16 cellular contexts compared by ENCODE assay signal in genomic region chr1:80535446-80535845, GRCh38.
A peak's percentile ranks its signal among the peaks of the same experiment; 100 is the strongest.
DNase-seq lines count a peak whose midpoint lies in the region; ATAC-seq and TF ChIP-seq lines count a peak whose summit lies in the region.
"Had no signal": no experiment of that assay in that cellular context is flagged by ENCODE, and none has a peak within 500 bp of the region (broad histone marks: within the 10 kb centered on the region; RNA-seq: fewer than 3 reads in every experiment).

No MANE protein-coding gene starts in this region.

- peaks cover 3% of the 10 kb centered on the region for H3K9me3 Mint-ChIP-seq in activated naive CD8-positive, alpha-beta T cell treated with anti-CD3 and anti-CD28 coated beads, Interleukin-2, amount 50 U/mL, for 24 hours

- H3K4me1 ChIP-seq in A673 (ENCODE audit: insufficient read depth, low read length, poor library complexity, severe bottlenecking) (peaks cover 26% of the 10 kb centered on the region), HUES48 (ENCODE audit: control insufficient read depth, insufficient read depth, low read length) (peaks cover 53% of the 10 kb centered on the region)

- no peak overlapping the region for H3K27ac ChIP-seq in A673 (ENCODE audit: low read depth, low read length, poor library complexity, severe bottlenecking)
- peak overlapping the region; percentile 4 for H3K27ac ChIP-seq in HUES48 (ENCODE audit: low read depth, low read length)
- H3K27ac ChIP-seq: BLaER1 treated with 17β-estradiol and CSF1 and Interleukin-3, amounts not matched to agents 10 nM and 100 nM; SJCRH30 had no signal

- intact Hi-C loops in A673 (cut with micrococcal nuclease; ENCODE audit: unreplicated experiment): no loop called here

- CTCF ChIA-PET in A673 (lab: Charles Lee): no interaction called here

- no peaks in the 10 kb centered on the region for H3K4me1 Mint-ChIP-seq in activated naive CD8-positive, alpha-beta T cell treated with anti-CD3 and anti-CD28 coated beads, Interleukin-2, amount 50 U/mL, for 24 hours

- no peak overlapping the region for H3K27ac Mint-ChIP-seq in activated naive CD8-positive, alpha-beta T cell treated with anti-CD3 and anti-CD28 coated beads, Interleukin-2, amount 50 U/mL, for 24 hours

- ATAC-seq in activated naive CD8-positive, alpha-beta T cell treated with anti-CD3 and anti-CD28 coated beads, Interleukin-2, amount 50 U/mL, for 24 hours: no peak
- ATAC-seq in HG02678 (IDR thresholded peaks at IDR 0.05; ENCODE audit: unreplicated experiment): no peak

- TF ChIP-seq CTCF in A673 (conservative IDR thresholded peaks at IDR 0.05; ENCODE audit: low read depth, low read length) (no peak), epithelial cell of proximal tubule (conservative IDR thresholded peaks at IDR 0.05; ENCODE audit: low read depth, low read length) (no peak)

- H3K4me3 Mint-ChIP-seq in activated naive CD8-positive, alpha-beta T cell treated with anti-CD3 and anti-CD28 coated beads, Interleukin-2, amount 50 U/mL, for 24 hours: no peak overlapping the region

- POLR2A ChIA-PET in A673 (lab: Charles Lee; ENCODE audit: low non-redundant PET): no interaction called here

- H3K4me3 ChIP-seq in A673 (ENCODE audit: low read depth, low read length, poor library complexity, severe bottlenecking) (no peak overlapping the region), HUES48 (ENCODE audit: low read depth, low read length) (no peak overlapping the region), epithelial cell of proximal tubule (ENCODE audit: low read depth, low read length) (peak overlapping the region; percentile 76)
- H3K4me3 ChIP-seq: BLaER1 treated with 17β-estradiol and CSF1 and Interleukin-3, amounts not matched to agents 10 nM and 100 nM; SJCRH30 had no signal

- H3K27me3 ChIP-seq in A673 (replicated peaks; ENCODE audit: insufficient read depth, low read depth, low read length, poor library complexity) (no peaks in the 10 kb centered on the region), HUES48 (ENCODE audit: control insufficient read depth, insufficient read depth, low read length) (no peaks in the 10 kb centered on the region)
- H3K27me3 ChIP-seq: SJCRH30 had no signal

- no peaks in the 10 kb centered on the region for H3K36me3 ChIP-seq in A673 (ENCODE audit: insufficient read depth, low read length, poor library complexity, severe bottlenecking)
- H3K36me3 ChIP-seq in HUES48 (ENCODE audit: control insufficient read depth, insufficient read depth, low read length): no peaks in the 10 kb centered on the region
- H3K36me3 ChIP-seq: BLaER1 treated with 17β-estradiol and CSF1 and Interleukin-3, amounts not matched to agents 10 nM and 100 nM; SJCRH30 had no signal

- no peak overlapping the region for H3K9ac ChIP-seq in HUES48 (ENCODE audit: low read depth, low read length)
- H3K9ac ChIP-seq: BLaER1 treated with 17β-estradiol and CSF1 and Interleukin-3, amounts not matched to agents 10 nM and 100 nM had no signal

- no peaks in the 10 kb centered on the region for H3K27me3 Mint-ChIP-seq in activated naive CD8-positive, alpha-beta T cell treated with anti-CD3 and anti-CD28 coated beads, Interleukin-2, amount 50 U/mL, for 24 hours

- H3K36me3 Mint-ChIP-seq in activated naive CD8-positive, alpha-beta T cell treated with anti-CD3 and anti-CD28 coated beads, Interleukin-2, amount 50 U/mL, for 24 hours (ENCODE audit: low read depth): no peaks in the 10 kb centered on the region

- no peaks in the 10 kb centered on the region for H3K9me3 ChIP-seq in A673 (ENCODE audit: low read depth, low read length, poor library complexity, severe bottlenecking)
- no peaks in the 10 kb centered on the region for H3K9me3 ChIP-seq in HUES48 (ENCODE audit: control insufficient read depth, insufficient read depth, low read length)
- H3K9me3 ChIP-seq: BLaER1 treated with 17β-estradiol and CSF1 and Interleukin-3, amounts not matched to agents 10 nM and 100 nM; SJCRH30 had no signal

- DNase-seq in A673 (ENCODE audit: low spot score) (peak; percentile 21), epithelial cell of proximal tubule (ENCODE audit: low read depth) (peak; percentile 77), left kidney (ENCODE audit: low read depth, low spot score) (peak; percentile 63), amygdala (lab: John Stamatoyannopoulos, UW) (no peak), activated gamma-delta T cell treated with Interleukin-2 at 50 U/mL for 16 hours (no peak)
- no peak for DNase-seq in activated naive CD8-positive, alpha-beta T cell treated with anti-CD3 and anti-CD28 coated beads, Interleukin-2, amount 50 U/mL, for 24 hours
- DNase-seq: 8988T, KBM-7, NCI-H1417 treated with DMSO at 0.1 percent for 48 hours, NCI-H2029 treated with DMSO at 0.1 percent for 48 hours, NCI-H2171 treated with DMSO at 0.1 percent for 48 hours, NCI-H446 treated with DMSO at 0.1 percent for 48 hours, SJCRH30 had no signal

- no TSS peak for BruUV-seq in A673 (replicated peaks; lab: Mats Ljungman, UMichigan)

Comparison
In these comparisons a context has a peak if more than half of its experiments do, and no peak if none do; other contexts are left out.
1. DNase-seq: peak in A673 (single experiment), epithelial cell of proximal tubule (single experiment) and left kidney (single experiment); none in activated naive CD8-positive, alpha-beta T cell treated with anti-CD3 and anti-CD28 coated beads, Interleukin-2, amount 50 U/mL, for 24 hours (single experiment), amygdala (0 of 56) and activated gamma-delta T cell treated with Interleukin-2 at 50 U/mL for 16 hours (single experiment).